In the genomic region with DNA sequence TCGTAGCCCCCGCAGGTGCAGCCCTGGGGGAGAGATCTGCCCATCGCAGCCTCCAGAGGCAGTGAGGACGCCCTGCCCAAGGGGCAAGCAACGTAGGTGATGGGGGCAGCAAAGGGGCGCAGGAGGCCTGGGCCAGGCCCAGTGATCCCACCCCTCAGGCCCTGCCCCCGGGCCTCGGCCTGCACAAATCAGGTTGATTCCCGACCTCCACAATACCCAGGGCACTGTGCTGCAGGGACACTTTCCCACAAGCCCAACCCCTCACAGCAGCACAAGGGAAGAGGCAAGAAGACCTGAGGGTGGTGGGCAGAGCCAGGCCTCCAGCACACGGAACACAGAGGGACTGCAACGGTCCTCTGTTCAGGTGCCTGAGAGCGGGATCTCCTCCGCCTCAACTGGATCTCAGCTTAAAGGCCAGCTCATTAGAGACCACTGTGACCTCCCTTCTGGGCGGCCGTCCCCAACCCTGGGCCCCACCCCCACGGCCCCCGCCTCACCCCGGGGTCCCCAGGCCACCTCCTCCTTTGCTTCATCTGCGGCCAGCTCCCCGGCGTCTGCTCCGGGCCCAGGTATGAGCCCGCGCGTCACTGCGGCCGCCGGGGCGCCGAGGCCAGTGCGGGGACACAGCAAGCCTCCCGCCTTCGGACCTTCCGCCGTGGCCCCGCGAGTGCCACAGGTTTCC, we compare ENCODE assay signal across 2 cellular contexts.
TF ChIP-seq lines count a peak whose summit lies in the region.

No MANE protein-coding gene starts in this region.

TF ChIP-seq in GM12891, 5 proteins besides CTCF, POLR2A, EP300 and RAD21:
- TF ChIP-seq POU2F2 (IDR thresholded peaks at IDR 0.05; ENCODE audit: low read depth, low read length) = no peak
- 0 out of 2 replicates have a peak, but pooled peaks have one; percentile 1 for TF ChIP-seq POLR2AphosphoS5 (IDR thresholded peaks at IDR 0.05; ENCODE audit: low read depth, low read length)
- no peak for TF ChIP-seq SPI1 (IDR thresholded peaks at IDR 0.05; ENCODE audit: low read depth, low read length)

TF ChIP-seq in K562, 482 proteins besides CTCF, POLR2A, EP300 and RAD21 (continues in another document):
- TF ChIP-seq U2AF1 (optimal IDR thresholded peaks at IDR 0.05; ENCODE audit: low read depth, low read length) = peak; percentile 84
- 0 out of 2 replicates have a peak, but pooled peaks have one; percentile 8 for TF ChIP-seq SMARCE1 (IDR thresholded peaks at IDR 0.05)
- peak; percentile 59 for TF ChIP-seq CHD1 (IDR thresholded peaks at IDR 0.05; ENCODE audit: low read length)
- TF ChIP-seq, protein P1, sequence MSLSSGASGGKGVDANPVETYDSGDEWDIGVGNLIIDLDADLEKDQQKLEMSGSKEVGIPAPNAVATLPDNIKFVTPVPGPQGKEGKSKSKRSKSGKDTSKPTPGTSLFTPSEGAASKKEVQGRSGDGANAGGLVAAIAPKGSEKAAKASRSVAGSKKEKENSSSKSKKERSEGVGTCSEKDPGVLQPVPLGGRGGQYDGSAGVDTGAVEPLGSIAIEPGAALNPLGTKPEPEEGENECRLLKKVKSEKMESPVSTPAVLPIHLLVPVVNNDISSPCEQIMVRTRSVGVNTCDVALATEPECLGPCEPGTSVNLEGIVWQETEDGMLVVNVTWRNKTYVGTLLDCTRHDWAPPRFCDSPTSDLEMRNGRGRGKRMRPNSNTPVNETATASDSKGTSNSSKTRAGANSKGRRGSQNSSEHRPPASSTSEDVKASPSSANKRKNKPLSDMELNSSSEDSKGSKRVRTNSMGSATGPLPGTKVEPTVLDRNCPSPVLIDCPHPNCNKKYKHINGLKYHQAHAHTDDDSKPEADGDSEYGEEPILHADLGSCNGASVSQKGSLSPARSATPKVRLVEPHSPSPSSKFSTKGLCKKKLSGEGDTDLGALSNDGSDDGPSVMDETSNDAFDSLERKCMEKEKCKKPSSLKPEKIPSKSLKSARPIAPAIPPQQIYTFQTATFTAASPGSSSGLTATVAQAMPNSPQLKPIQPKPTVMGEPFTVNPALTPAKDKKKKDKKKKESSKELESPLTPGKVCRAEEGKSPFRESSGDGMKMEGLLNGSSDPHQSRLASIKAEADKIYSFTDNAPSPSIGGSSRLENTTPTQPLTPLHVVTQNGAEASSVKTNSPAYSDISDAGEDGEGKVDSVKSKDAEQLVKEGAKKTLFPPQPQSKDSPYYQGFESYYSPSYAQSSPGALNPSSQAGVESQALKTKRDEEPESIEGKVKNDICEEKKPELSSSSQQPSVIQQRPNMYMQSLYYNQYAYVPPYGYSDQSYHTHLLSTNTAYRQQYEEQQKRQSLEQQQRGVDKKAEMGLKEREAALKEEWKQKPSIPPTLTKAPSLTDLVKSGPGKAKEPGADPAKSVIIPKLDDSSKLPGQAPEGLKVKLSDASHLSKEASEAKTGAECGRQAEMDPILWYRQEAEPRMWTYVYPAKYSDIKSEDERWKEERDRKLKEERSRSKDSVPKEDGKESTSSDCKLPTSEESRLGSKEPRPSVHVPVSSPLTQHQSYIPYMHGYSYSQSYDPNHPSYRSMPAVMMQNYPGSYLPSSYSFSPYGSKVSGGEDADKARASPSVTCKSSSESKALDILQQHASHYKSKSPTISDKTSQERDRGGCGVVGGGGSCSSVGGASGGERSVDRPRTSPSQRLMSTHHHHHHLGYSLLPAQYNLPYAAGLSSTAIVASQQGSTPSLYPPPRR (CRISPR knock-in tag; IDR thresholded peaks at IDR 0.05; ENCODE audit: borderline replicate concordance) = 0 out of 2 replicates have a peak, but pooled peaks have one; percentile 46
- TF ChIP-seq, protein P2, sequence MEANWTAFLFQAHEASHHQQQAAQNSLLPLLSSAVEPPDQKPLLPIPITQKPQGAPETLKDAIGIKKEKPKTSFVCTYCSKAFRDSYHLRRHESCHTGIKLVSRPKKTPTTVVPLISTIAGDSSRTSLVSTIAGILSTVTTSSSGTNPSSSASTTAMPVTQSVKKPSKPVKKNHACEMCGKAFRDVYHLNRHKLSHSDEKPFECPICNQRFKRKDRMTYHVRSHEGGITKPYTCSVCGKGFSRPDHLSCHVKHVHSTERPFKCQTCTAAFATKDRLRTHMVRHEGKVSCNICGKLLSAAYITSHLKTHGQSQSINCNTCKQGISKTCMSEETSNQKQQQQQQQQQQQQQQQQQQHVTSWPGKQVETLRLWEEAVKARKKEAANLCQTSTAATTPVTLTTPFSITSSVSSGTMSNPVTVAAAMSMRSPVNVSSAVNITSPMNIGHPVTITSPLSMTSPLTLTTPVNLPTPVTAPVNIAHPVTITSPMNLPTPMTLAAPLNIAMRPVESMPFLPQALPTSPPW (CRISPR knock-in tag; IDR thresholded peaks at IDR 0.05) = peak; percentile 11; the same call in 1 of the 2 replicates
- TF ChIP-seq ZC3H4 (CRISPR knock-in tag; IDR thresholded peaks at IDR 0.05; ENCODE audit: borderline replicate concordance) = peak; percentile 27; the same call in 1 of the 2 replicates
- TF ChIP-seq, protein P3, sequence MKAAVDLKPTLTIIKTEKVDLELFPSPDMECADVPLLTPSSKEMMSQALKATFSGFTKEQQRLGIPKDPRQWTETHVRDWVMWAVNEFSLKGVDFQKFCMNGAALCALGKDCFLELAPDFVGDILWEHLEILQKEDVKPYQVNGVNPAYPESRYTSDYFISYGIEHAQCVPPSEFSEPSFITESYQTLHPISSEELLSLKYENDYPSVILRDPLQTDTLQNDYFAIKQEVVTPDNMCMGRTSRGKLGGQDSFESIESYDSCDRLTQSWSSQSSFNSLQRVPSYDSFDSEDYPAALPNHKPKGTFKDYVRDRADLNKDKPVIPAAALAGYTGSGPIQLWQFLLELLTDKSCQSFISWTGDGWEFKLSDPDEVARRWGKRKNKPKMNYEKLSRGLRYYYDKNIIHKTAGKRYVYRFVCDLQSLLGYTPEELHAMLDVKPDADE (conservative IDR thresholded peaks at IDR 0.05; ENCODE audit: control insufficient read depth, low read depth, low read length) = peak; percentile 19; the same call in 1 of the 2 replicates
- peak; percentile 36; the same call in 1 of the 2 replicates for TF ChIP-seq TARDBP (IDR thresholded peaks at IDR 0.05)
- TF ChIP-seq, protein P4, sequence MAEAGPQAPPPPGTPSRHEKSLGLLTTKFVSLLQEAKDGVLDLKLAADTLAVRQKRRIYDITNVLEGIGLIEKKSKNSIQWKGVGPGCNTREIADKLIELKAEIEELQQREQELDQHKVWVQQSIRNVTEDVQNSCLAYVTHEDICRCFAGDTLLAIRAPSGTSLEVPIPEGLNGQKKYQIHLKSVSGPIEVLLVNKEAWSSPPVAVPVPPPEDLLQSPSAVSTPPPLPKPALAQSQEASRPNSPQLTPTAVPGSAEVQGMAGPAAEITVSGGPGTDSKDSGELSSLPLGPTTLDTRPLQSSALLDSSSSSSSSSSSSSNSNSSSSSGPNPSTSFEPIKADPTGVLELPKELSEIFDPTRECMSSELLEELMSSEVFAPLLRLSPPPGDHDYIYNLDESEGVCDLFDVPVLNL (CRISPR knock-in tag; IDR thresholded peaks at IDR 0.05; ENCODE audit: low read depth) = 0 out of 2 replicates have a peak, but pooled peaks have one; percentile 65
- TF ChIP-seq MAFG (tag; conservative IDR thresholded peaks at IDR 0.05) = no peak
- TF ChIP-seq ARHGAP35 (IDR thresholded peaks at IDR 0.05; ENCODE audit: partially characterized antibody) = peak; percentile 27
- TF ChIP-seq ZNF76 (CRISPR knock-in tag; IDR thresholded peaks at IDR 0.05; ENCODE audit: borderline replicate concordance) = no peak
- no peak for TF ChIP-seq ESRRA (IDR thresholded peaks at IDR 0.05; ENCODE audit: borderline replicate concordance, low read depth)
- TF ChIP-seq, protein P5, sequence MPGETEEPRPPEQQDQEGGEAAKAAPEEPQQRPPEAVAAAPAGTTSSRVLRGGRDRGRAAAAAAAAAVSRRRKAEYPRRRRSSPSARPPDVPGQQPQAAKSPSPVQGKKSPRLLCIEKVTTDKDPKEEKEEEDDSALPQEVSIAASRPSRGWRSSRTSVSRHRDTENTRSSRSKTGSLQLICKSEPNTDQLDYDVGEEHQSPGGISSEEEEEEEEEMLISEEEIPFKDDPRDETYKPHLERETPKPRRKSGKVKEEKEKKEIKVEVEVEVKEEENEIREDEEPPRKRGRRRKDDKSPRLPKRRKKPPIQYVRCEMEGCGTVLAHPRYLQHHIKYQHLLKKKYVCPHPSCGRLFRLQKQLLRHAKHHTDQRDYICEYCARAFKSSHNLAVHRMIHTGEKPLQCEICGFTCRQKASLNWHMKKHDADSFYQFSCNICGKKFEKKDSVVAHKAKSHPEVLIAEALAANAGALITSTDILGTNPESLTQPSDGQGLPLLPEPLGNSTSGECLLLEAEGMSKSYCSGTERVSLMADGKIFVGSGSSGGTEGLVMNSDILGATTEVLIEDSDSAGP (CRISPR knock-in tag; IDR thresholded peaks at IDR 0.05) = peak; percentile 38; the same call in 1 of the 2 replicates
- TF ChIP-seq, protein P6, sequence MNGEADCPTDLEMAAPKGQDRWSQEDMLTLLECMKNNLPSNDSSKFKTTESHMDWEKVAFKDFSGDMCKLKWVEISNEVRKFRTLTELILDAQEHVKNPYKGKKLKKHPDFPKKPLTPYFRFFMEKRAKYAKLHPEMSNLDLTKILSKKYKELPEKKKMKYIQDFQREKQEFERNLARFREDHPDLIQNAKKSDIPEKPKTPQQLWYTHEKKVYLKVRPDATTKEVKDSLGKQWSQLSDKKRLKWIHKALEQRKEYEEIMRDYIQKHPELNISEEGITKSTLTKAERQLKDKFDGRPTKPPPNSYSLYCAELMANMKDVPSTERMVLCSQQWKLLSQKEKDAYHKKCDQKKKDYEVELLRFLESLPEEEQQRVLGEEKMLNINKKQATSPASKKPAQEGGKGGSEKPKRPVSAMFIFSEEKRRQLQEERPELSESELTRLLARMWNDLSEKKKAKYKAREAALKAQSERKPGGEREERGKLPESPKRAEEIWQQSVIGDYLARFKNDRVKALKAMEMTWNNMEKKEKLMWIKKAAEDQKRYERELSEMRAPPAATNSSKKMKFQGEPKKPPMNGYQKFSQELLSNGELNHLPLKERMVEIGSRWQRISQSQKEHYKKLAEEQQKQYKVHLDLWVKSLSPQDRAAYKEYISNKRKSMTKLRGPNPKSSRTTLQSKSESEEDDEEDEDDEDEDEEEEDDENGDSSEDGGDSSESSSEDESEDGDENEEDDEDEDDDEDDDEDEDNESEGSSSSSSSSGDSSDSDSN (IDR thresholded peaks at IDR 0.05; ENCODE audit: borderline replicate concordance in 1 of 2, low read depth in 2 of 2, low read length in 2 of 2) = peak; percentile 17 to 29; a peak in 1 of 4 replicates
- TF ChIP-seq NR2C2 (CRISPR knock-in tag; IDR thresholded peaks at IDR 0.05) = peak; percentile 19; the same call in 1 of the 2 replicates
- TF ChIP-seq NR2C2 (tag; IDR thresholded peaks at IDR 0.05) = no peak
- peak; percentile 49 for TF ChIP-seq ZFP36 (IDR thresholded peaks at IDR 0.05; ENCODE audit: low read depth, low read length, partially characterized antibody)
- TF ChIP-seq SAFB2 (IDR thresholded peaks at IDR 0.05; ENCODE audit: borderline replicate concordance, low read depth, low read length, severe bottlenecking) = no peak
- TF ChIP-seq BRCA1 (IDR thresholded peaks at IDR 0.05) = no peak
- peak; percentile 91; the same call in 1 of the 2 replicates for TF ChIP-seq BRCA1 (CRISPR knock-in tag; IDR thresholded peaks at IDR 0.05)
- TF ChIP-seq, protein P7, sequence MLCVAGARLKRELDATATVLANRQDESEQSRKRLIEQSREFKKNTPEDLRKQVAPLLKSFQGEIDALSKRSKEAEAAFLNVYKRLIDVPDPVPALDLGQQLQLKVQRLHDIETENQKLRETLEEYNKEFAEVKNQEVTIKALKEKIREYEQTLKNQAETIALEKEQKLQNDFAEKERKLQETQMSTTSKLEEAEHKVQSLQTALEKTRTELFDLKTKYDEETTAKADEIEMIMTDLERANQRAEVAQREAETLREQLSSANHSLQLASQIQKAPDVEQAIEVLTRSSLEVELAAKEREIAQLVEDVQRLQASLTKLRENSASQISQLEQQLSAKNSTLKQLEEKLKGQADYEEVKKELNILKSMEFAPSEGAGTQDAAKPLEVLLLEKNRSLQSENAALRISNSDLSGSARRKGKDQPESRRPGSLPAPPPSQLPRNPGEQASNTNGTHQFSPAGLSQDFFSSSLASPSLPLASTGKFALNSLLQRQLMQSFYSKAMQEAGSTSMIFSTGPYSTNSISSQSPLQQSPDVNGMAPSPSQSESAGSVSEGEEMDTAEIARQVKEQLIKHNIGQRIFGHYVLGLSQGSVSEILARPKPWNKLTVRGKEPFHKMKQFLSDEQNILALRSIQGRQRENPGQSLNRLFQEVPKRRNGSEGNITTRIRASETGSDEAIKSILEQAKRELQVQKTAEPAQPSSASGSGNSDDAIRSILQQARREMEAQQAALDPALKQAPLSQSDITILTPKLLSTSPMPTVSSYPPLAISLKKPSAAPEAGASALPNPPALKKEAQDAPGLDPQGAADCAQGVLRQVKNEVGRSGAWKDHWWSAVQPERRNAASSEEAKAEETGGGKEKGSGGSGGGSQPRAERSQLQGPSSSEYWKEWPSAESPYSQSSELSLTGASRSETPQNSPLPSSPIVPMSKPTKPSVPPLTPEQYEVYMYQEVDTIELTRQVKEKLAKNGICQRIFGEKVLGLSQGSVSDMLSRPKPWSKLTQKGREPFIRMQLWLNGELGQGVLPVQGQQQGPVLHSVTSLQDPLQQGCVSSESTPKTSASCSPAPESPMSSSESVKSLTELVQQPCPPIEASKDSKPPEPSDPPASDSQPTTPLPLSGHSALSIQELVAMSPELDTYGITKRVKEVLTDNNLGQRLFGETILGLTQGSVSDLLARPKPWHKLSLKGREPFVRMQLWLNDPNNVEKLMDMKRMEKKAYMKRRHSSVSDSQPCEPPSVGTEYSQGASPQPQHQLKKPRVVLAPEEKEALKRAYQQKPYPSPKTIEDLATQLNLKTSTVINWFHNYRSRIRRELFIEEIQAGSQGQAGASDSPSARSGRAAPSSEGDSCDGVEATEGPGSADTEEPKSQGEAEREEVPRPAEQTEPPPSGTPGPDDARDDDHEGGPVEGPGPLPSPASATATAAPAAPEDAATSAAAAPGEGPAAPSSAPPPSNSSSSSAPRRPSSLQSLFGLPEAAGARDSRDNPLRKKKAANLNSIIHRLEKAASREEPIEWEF (CRISPR knock-in tag; IDR thresholded peaks at IDR 0.05) = no peak
- TF ChIP-seq ZFX (CRISPR knock-in tag; IDR thresholded peaks at IDR 0.05) = peak; percentile 67
- TF ChIP-seq KAT7 (CRISPR knock-in tag; IDR thresholded peaks at IDR 0.05; ENCODE audit: borderline replicate concordance) = 0 out of 2 replicates have a peak, but pooled peaks have one; percentile 84
- no peak for TF ChIP-seq FOXJ2 (tag; IDR thresholded peaks at IDR 0.05)
- TF ChIP-seq NCOA6 (IDR thresholded peaks at IDR 0.05) = no peak
- TF ChIP-seq, protein P8, sequence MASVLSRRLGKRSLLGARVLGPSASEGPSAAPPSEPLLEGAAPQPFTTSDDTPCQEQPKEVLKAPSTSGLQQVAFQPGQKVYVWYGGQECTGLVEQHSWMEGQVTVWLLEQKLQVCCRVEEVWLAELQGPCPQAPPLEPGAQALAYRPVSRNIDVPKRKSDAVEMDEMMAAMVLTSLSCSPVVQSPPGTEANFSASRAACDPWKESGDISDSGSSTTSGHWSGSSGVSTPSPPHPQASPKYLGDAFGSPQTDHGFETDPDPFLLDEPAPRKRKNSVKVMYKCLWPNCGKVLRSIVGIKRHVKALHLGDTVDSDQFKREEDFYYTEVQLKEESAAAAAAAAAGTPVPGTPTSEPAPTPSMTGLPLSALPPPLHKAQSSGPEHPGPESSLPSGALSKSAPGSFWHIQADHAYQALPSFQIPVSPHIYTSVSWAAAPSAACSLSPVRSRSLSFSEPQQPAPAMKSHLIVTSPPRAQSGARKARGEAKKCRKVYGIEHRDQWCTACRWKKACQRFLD (CRISPR knock-in tag; IDR thresholded peaks at IDR 0.05) = 0 out of 2 replicates have a peak, but pooled peaks have one; percentile 25
- no peak for TF ChIP-seq SP1 (CRISPR knock-in tag; IDR thresholded peaks at IDR 0.05)
- 0 out of 4 replicates have a peak, but pooled peaks of 1 of the 2 experiments have one; percentile 6 for TF ChIP-seq SIN3A (IDR thresholded peaks at IDR 0.05; ENCODE audit: borderline replicate concordance in 2 of 2, control insufficient read depth in 1 of 2, low read depth in 2 of 2, low read length in 2 of 2)
